16 cellular contexts compared by ENCODE assay signal in genomic region chr20:51125774-51126173, GRCh38.
"Had no signal": no experiment of that assay in that cellular context is flagged by ENCODE, and none has a peak within 500 bp of the region (broad histone marks: within the 10 kb centered on the region; RNA-seq: fewer than 3 reads in every experiment).

No MANE protein-coding gene starts in this region.

- H3K4me3 ChIP-seq: coronary artery, gastrocnemius medialis, heart right ventricle, prostate gland, testis had no signal

- H3K27ac Mint-ChIP-seq: activated naive CD8-positive, alpha-beta T cell treated with anti-CD3 and anti-CD28 coated beads, Interleukin-2, amount 10 ng/mL, durations not matched to agents 7 days and 5 days; nephron progenitor cell; stimulated activated naive CD8-positive, alpha-beta T cell treated with anti-CD3 and anti-CD28 coated beads, Interleukin-15, amount 100 ng/mL, for 72 hours; T-helper 2 cell treated with Interferon-gamma antibody and Interleukin-4, amounts not matched to agents 5 μg/mL and 100 μg/mL, for 36 hours had no signal

- H3K4me3 Mint-ChIP-seq: activated naive CD8-positive, alpha-beta T cell treated with anti-CD3 and anti-CD28 coated beads, Interleukin-2, amount 10 ng/mL, durations not matched to agents 7 days and 5 days; central memory CD8-positive, alpha-beta T cell; nephron progenitor cell; stimulated activated naive CD8-positive, alpha-beta T cell treated with anti-CD3 and anti-CD28 coated beads, Interleukin-15, amount 100 ng/mL, for 72 hours; T-helper 2 cell treated with Interferon-gamma antibody and Interleukin-4, amounts not matched to agents 5 μg/mL and 100 μg/mL, for 36 hours had no signal

- H3K36me3 ChIP-seq: brain microvascular endothelial cell, gastrocnemius medialis, heart right ventricle, prostate gland had no signal

- H3K4me1 ChIP-seq: gastrocnemius medialis, heart right ventricle had no signal

- DNase-seq: activated CD4-positive, alpha-beta T cell treated with anti-CD3 and anti-CD28 coated beads, Interleukin-2, amount 50 U/mL, for 1 hour; activated CD8-positive, alpha-beta memory T cell treated with anti-CD3 and anti-CD28 coated beads for 24 hours; activated naive CD4-positive, alpha-beta T cell; activated naive CD8-positive, alpha-beta T cell treated with anti-CD3 and anti-CD28 coated beads, Interleukin-2, amount 10 ng/mL, durations not matched to agents 7 days and 5 days; brain microvascular endothelial cell; gastrocnemius medialis; heart right ventricle; nephron progenitor cell; stimulated activated CD4-positive, alpha-beta T cell treated with anti-CD3 and anti-CD28 coated beads, Interleukin-1b, Interleukin-23, amount 100 ng/mL, for 48 hours; stimulated activated naive CD8-positive, alpha-beta T cell treated with anti-CD3 and anti-CD28 coated beads, Interleukin-15, amount 100 ng/mL, for 72 hours; testis had no signal

- H3K9me3 ChIP-seq: gastrocnemius medialis, heart right ventricle, prostate gland, testis had no signal

- H3K27ac ChIP-seq: brain microvascular endothelial cell, coronary artery, gastrocnemius medialis, heart right ventricle, prostate gland had no signal

- ATAC-seq: gastrocnemius medialis; heart right ventricle; sciatic nerve; stimulated activated naive CD8-positive, alpha-beta T cell treated with anti-CD3 and anti-CD28 coated beads, Interleukin-15, amount 100 ng/mL, for 72 hours had no signal

- H3K27me3 ChIP-seq: brain microvascular endothelial cell, testis had no signal

- H3K36me3 Mint-ChIP-seq: activated naive CD8-positive, alpha-beta T cell treated with anti-CD3 and anti-CD28 coated beads, Interleukin-2, amount 10 ng/mL, durations not matched to agents 7 days and 5 days had no signal

- H3K9me3 Mint-ChIP-seq: activated naive CD8-positive, alpha-beta T cell treated with anti-CD3 and anti-CD28 coated beads, Interleukin-2, amount 10 ng/mL, durations not matched to agents 7 days and 5 days; central memory CD8-positive, alpha-beta T cell; nephron progenitor cell; stimulated activated naive CD8-positive, alpha-beta T cell treated with anti-CD3 and anti-CD28 coated beads, Interleukin-15, amount 100 ng/mL, for 72 hours; T-helper 2 cell treated with Interferon-gamma antibody and Interleukin-4, amounts not matched to agents 5 μg/mL and 100 μg/mL, for 36 hours had no signal
